8 cellular contexts compared by ENCODE assay signal in the genomic region with DNA sequence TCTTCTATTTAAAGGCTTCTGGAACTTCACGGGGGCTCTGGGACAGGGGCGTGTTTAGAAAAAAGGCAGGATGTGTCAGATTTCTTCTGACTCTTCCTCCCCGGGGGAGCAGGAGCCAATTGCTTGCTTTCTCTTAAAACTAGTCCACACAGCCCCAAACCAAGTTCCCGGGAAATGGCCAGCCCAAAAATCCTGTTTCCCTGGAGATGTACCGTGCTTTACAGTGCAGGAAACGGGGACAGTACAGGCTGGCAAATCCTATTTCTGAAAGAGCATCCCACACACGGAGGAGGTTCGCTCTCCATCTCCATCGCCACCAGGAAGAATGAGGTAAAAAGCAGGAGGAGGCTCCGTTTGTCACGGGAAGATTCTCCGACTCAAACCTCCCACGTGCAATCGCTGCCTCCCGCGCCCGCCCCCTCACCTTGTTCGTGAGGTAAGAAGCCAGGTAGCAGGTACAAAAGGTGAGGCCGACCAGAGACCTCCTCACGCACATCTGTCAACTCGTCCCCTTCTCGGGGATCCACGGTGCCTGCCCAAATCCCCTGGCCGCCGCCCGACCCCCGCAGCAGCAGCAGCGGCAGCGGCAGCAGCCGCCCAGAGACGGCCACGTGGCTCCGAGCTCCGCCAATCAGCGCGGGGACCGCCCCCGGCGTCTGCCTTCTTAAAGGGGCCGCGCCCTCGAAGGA. TPM values are rescaled to one million over a fixed set of nuclear protein-coding genes. Genes with fewer than 3 reads are reported as not detected.
A peak's percentile ranks its signal among the peaks of the same experiment; 100 is the strongest.
DNase-seq lines count a peak whose midpoint lies in the region; ATAC-seq and FAIRE-seq lines count a peak whose summit lies in the region.

No MANE protein-coding gene starts in this region.

- peaks cover 3 to 18% (median 7%) of the 10 kb centered on the region in 4 donors for H3K4me1 Mint-ChIP-seq in CD4-positive, CD25-positive, alpha-beta regulatory T cell

- H3K27ac Mint-ChIP-seq in CD4-positive, CD25-positive, alpha-beta regulatory T cell: peak overlapping the region in 2 of 3 donors; percentile 46 to 58

- peaks cover 16% of the 10 kb centered on the region for H3K4me1 ChIP-seq in CD4-positive, CD25-positive, alpha-beta regulatory T cell (ENCODE audit: control insufficient read depth, insufficient read depth, low read length, poor library complexity, severe bottlenecking)
- H3K4me1 ChIP-seq in effector memory CD4-positive, alpha-beta T cell (ENCODE audit: control insufficient read depth, insufficient read depth, low read length, poor library complexity, severe bottlenecking): peaks cover 4% of the 10 kb centered on the region

- peak overlapping the region; percentile 87 to 90 (median 89) for H3K4me3 Mint-ChIP-seq in CD4-positive, CD25-positive, alpha-beta regulatory T cell

- FAIRE-seq in GM19239 (lab: Jason Lieb, UNC): peak; percentile 52

- no peaks in the 10 kb centered on the region for H3K36me3 ChIP-seq in CD4-positive, CD25-positive, alpha-beta regulatory T cell (ENCODE audit: control insufficient read depth, insufficient read depth, low read length)
- no peaks in the 10 kb centered on the region for H3K36me3 ChIP-seq in effector memory CD4-positive, alpha-beta T cell (ENCODE audit: control insufficient read depth, insufficient read depth, low read length)

- H3K4me3 ChIP-seq in CD4-positive, CD25-positive, alpha-beta regulatory T cell (ENCODE audit: low read depth, low read length): peak overlapping the region; percentile 92
- peak overlapping the region; percentile 73 for H3K4me3 ChIP-seq in effector memory CD4-positive, alpha-beta T cell (ENCODE audit: insufficient read depth, low read depth, low read length, poor library complexity, severe bottlenecking)

- peak overlapping the region; percentile 10 for H3K27ac ChIP-seq in CD4-positive, CD25-positive, alpha-beta regulatory T cell (ENCODE audit: insufficient read depth, low read length, poor library complexity, severe bottlenecking)
- no peak overlapping the region for H3K27ac ChIP-seq in effector memory CD4-positive, alpha-beta T cell (ENCODE audit: insufficient read depth, low read length, poor library complexity, severe bottlenecking)

- H3K9me3 ChIP-seq in CD4-positive, CD25-positive, alpha-beta regulatory T cell (ENCODE audit: control insufficient read depth in 2 of 2, low read length in 2 of 2): no peaks in the 10 kb centered on the region
- H3K9me3 ChIP-seq in effector memory CD4-positive, alpha-beta T cell (ENCODE audit: control insufficient read depth, low read length): no peaks in the 10 kb centered on the region

- H3K9me3 Mint-ChIP-seq in CD4-positive, CD25-positive, alpha-beta regulatory T cell: no peaks in the 10 kb centered on the region

- ATAC-seq in CD4-positive, CD25-positive, alpha-beta regulatory T cell (ENCODE audit: low read depth in 2 of 2): peak; percentile 97 to 98
- ATAC-seq in HG03457 (IDR thresholded peaks at IDR 0.05; ENCODE audit: unreplicated experiment): peak; percentile 74

- DNase-seq in CD4-positive, CD25-positive, alpha-beta regulatory T cell: peak; percentile 70 to 80 (median 73)
- DNase-seq in GM19239 (ENCODE audit: insufficient read length, low spot score): peak; percentile 65
- DNase-seq in NCI-H82 treated with DMSO at 0.1 percent for 48 hours (lab: John Stamatoyannopoulos, UW; ENCODE audit: unreplicated experiment): peak; percentile 27
- DNase-seq in activated CD8-positive, alpha-beta memory T cell treated with anti-CD3 and anti-CD28 coated beads for 4 hours (ENCODE audit: low read depth in 2 of 2): peak; percentile 60 to 62
- DNase-seq in effector memory CD4-positive, alpha-beta T cell: peak; percentile 42 to 72 (median 61)
- DNase-seq in medulla oblongata (ENCODE audit: extremely low spot score): peak; percentile 81
- DNase-seq in stimulated activated CD4-positive, alpha-beta T cell treated with anti-CD3 and anti-CD28 coated beads, TNF-alpha, amount 100 ng/mL, for 48 hours (ENCODE audit: low read depth in 3 of 3): peak; percentile 51 to 75 (median 63)

- H3K27me3 Mint-ChIP-seq in CD4-positive, CD25-positive, alpha-beta regulatory T cell: peaks cover 3% of the 10 kb centered on the region

- no peaks in the 10 kb centered on the region for H3K36me3 Mint-ChIP-seq in CD4-positive, CD25-positive, alpha-beta regulatory T cell

- peaks cover 3% of the 10 kb centered on the region for H3K27me3 ChIP-seq in CD4-positive, CD25-positive, alpha-beta regulatory T cell (ENCODE audit: control insufficient read depth, insufficient read depth, low read length)
- no peaks in the 10 kb centered on the region for H3K27me3 ChIP-seq in effector memory CD4-positive, alpha-beta T cell (replicated peaks; ENCODE audit: control insufficient read depth, insufficient read depth, low read length, poor library complexity, severe bottlenecking)

RNA-seq across cellular contexts. Expression of a gene that starts 15.6 kb away (rescaled TPM):
- total RNA-seq in CD4-positive, CD25-positive, alpha-beta regulatory T cell: 136 TPM
- 10 to 100 TPM; 43.2 to 60.7 (median 48.6) TPM for polyA plus RNA-seq in CD4-positive, CD25-positive, alpha-beta regulatory T cell

Comparison
In these comparisons a context has a peak if more than half of its experiments do, and no peak if none do; other contexts are left out.
1. DNase-seq: peak in every context shown above with its lines; median percentile 81 in medulla oblongata; 73 in CD4-positive, CD25-positive, alpha-beta regulatory T cell; 65 in GM19239; 63 in stimulated activated CD4-positive, alpha-beta T cell treated with anti-CD3 and anti-CD28 coated beads, TNF-alpha, amount 100 ng/mL, for 48 hours; 61 in activated CD8-positive, alpha-beta memory T cell treated with anti-CD3 and anti-CD28 coated beads for 4 hours; 61 in effector memory CD4-positive, alpha-beta T cell; 27 in NCI-H82 treated with DMSO at 0.1 percent for 48 hours.